8 cellular contexts compared by ENCODE assay signal in the genomic region with DNA sequence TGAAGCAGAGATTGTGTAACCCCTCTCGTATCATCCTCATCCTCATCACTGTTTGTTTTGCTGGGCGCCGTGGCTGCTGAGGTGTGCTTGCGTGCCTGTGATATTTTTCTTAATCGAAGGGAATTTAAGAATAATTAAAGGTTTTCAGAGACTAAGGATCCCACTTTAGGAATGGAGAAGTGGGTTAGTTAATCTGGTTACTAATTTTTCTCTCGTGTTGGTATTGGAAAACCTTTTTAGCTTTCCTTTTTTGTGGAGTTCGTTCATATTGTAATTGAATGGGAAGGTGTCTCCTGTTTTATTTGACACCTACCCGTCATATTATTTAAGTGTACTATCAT. TPM values are rescaled to one million over a fixed set of nuclear protein-coding genes. Genes with fewer than 3 reads are reported as not detected.
DNase-seq lines count a peak whose midpoint lies in the region; ATAC-seq and TF ChIP-seq lines count a peak whose summit lies in the region.

No MANE protein-coding gene starts in this region.

- TF ChIP-seq CTCF in PC-9 (conservative IDR thresholded peaks at IDR 0.05) (no peak), epithelial cell of esophagus (IDR thresholded peaks at IDR 0.05; ENCODE audit: insufficient read depth, low read depth, low read length, missing control alignments) (no peak), osteocyte (IDR thresholded peaks at IDR 0.05) (no peak)

- H3F3A ChIP-seq in PC-9 (ENCODE audit: insufficient read depth, low read depth) = peaks cover 22% of the 10 kb centered on the region; the same call in 1 of the 2 replicates

- BruUV-seq in PC-9 (replicated peaks; lab: Mats Ljungman, UMichigan) = no TSS peak

- no peaks in the 10 kb centered on the region for H3K9me3 ChIP-seq in PC-9 (ENCODE audit: insufficient read depth, low read depth)

- peak overlapping the region; percentile 92 for H3K4me3 Mint-ChIP-seq in osteocyte (ENCODE audit: unreplicated experiment)

- H3K27me3 Mint-ChIP-seq in osteocyte (ENCODE audit: unreplicated experiment) = peaks cover 14% of the 10 kb centered on the region

- intact Hi-C loops in PC-9 (cut with micrococcal nuclease; ENCODE audit: unreplicated experiment) = loop anchor here (5.0 to 10.0 kb wide), 3 partner anchors 100 to 1652 kb away; a partner anchor contains a TSS

- H3K4me1 ChIP-seq in PC-9 (replicated peaks; ENCODE audit: insufficient read depth) = peaks cover 45% of the 10 kb centered on the region

- H3K4me3 ChIP-seq in PC-9 (peak overlapping the region; percentile 98), epithelial cell of esophagus (ENCODE audit: low read length) (peak overlapping the region; percentile 66)

- peak overlapping the region; percentile 70 for H2AFZ ChIP-seq in PC-9

- H3K9me3 Mint-ChIP-seq in osteocyte (ENCODE audit: unreplicated experiment) = no peaks in the 10 kb centered on the region

- H3K4me2 ChIP-seq in PC-9 = peak overlapping the region; percentile 83

- peaks cover 2% of the 10 kb centered on the region for H3K36me3 Mint-ChIP-seq in osteocyte (ENCODE audit: unreplicated experiment)

- H3K4me1 Mint-ChIP-seq in osteocyte (ENCODE audit: unreplicated experiment) = peaks cover 32% of the 10 kb centered on the region

- peak; percentile 9 for ATAC-seq in GM21360 (IDR thresholded peaks at IDR 0.05; ENCODE audit: unreplicated experiment)

- peaks cover 21% of the 10 kb centered on the region for H4K20me1 ChIP-seq in PC-9 (ENCODE audit: insufficient read depth)

- POLR2A ChIA-PET in PC-9 (lab: Charles Lee; ENCODE audit: unreplicated experiment) = no interaction called here

- H3K36me3 ChIP-seq in PC-9 (ENCODE audit: low read depth) = peaks cover 2% of the 10 kb centered on the region

- H3K27me3 ChIP-seq in PC-9 (ENCODE audit: insufficient read depth, low read depth) = no peaks in the 10 kb centered on the region

- CTCF ChIA-PET in PC-9 (lab: Charles Lee) = interaction anchor here (0.7 kb wide), 1 partner anchor 127 kb away, joined by 3 read pairs; no protein-coding TSS in a partner anchor

- H3K9me2 ChIP-seq in PC-9 (ENCODE audit: insufficient read depth) = no peaks in the 10 kb centered on the region

- peaks cover 42% of the 10 kb centered on the region for H3K79me2 ChIP-seq in PC-9 (ENCODE audit: low read depth)

- peak overlapping the region; percentile 74 for H3K27ac Mint-ChIP-seq in osteocyte (ENCODE audit: unreplicated experiment)

- H3K27ac ChIP-seq in PC-9 = peak overlapping the region; percentile 47

- DNase-seq in PC-9 (peak in 1 of 2 experiments; percentile 60), epithelial cell of esophagus (ENCODE audit: low read depth) (peak; percentile 57), osteocyte (ENCODE audit: extremely low spot score, unreplicated experiment) (no peak), NCI-H146 (lab: John Stamatoyannopoulos, UW) (no peak), NCI-H2029 (lab: John Stamatoyannopoulos, UW) (no peak), DMS53 treated with DMSO at 0.1 percent for 48 hours (lab: John Stamatoyannopoulos, UW; ENCODE audit: unreplicated experiment) (no peak), NCI-H187 treated with DMSO at 0.1 percent for 48 hours (lab: John Stamatoyannopoulos, UW) (no peak)

RNA-seq across cellular contexts. Expression of a gene that starts 1.3 kb away (rescaled TPM):
- total RNA-seq in PC-9 (2021) = 20.3 and 34.1 TPM in 2 replicates
- 21.0 and 21.9 TPM in 2 replicates for total RNA-seq in osteocyte
